Comparison of ENCODE assay signal across 1 cellular context in genomic region chr7:100034871-100035510, GRCh38.
TF ChIP-seq lines count a peak whose summit lies in the region.

No MANE protein-coding gene starts in this region.

TF ChIP-seq in SK-N-SH, 30 proteins besides CTCF, POLR2A, EP300 and RAD21 (continued from another document):
- TF ChIP-seq USF2 (IDR thresholded peaks at IDR 0.05; ENCODE audit: borderline replicate concordance, low read depth, low read length) (no peak), PBX3 (IDR thresholded peaks at IDR 0.05) (peak; percentile 77), YY1 (IDR thresholded peaks at IDR 0.05; ENCODE audit: low read depth) (no peak), ELF1 (IDR thresholded peaks at IDR 0.05) (no peak), TEAD4 (IDR thresholded peaks at IDR 0.05; ENCODE audit: borderline replicate concordance, insufficient read depth) (peak; percentile 76; the same call in 1 of the 2 replicates), SIN3A (IDR thresholded peaks at IDR 0.05; ENCODE audit: borderline replicate concordance, low read depth, low read length) (no peak), RCOR1 (IDR thresholded peaks at IDR 0.05; ENCODE audit: low read length) (no peak), MEF2A (IDR thresholded peaks at IDR 0.05; ENCODE audit: borderline replicate concordance, low read depth) (no peak), MXI1 (IDR thresholded peaks at IDR 0.05; ENCODE audit: low read depth, low read length) (no peak), GATA2 (CRISPR knock-in tag; IDR thresholded peaks at IDR 0.05) (no peak), RFX5 (IDR thresholded peaks at IDR 0.05; ENCODE audit: low read length) (no peak), MAX (IDR thresholded peaks at IDR 0.05; ENCODE audit: low read depth) (peak; percentile 56; the same call in 1 of the 2 replicates), POLR2AphosphoS5 (IDR thresholded peaks at IDR 0.05; ENCODE audit: low read depth, low read length) (no peak)
TF ChIP-seq in SK-N-SH: peak in this region for 7.
